ENCODE assay signal across 19 cellular contexts in genomic region chr10:29830526-29831512, GRCh38.
"Had no signal": no experiment of that assay in that cellular context is flagged by ENCODE, and none has a peak within 500 bp of the region (broad histone marks: within the 10 kb centered on the region; RNA-seq: fewer than 3 reads in every experiment).

No MANE protein-coding gene starts in this region.

- H3K36me3 ChIP-seq: ascending aorta, colonic mucosa, lower lobe of right lung, tibial artery had no signal

- H3K4me3 Mint-ChIP-seq: activated T-cell treated with anti-CD3 and anti-CD28 coated beads, Interleukin-2, amount 50 U/mL, for 72 hours; central memory CD8-positive, alpha-beta T cell; naive B cell had no signal

- H3K4me1 Mint-ChIP-seq: central memory CD8-positive, alpha-beta T cell; naive B cell had no signal

- H3K9me3 ChIP-seq: colonic mucosa, psoas muscle had no signal

- H3K27me3 ChIP-seq: ascending aorta, colonic mucosa, tibial artery had no signal

- H3K27ac Mint-ChIP-seq: activated T-cell treated with anti-CD3 and anti-CD28 coated beads, Interleukin-2, amount 50 U/mL, for 72 hours; naive B cell had no signal

- H3K36me3 Mint-ChIP-seq: naive B cell had no signal

- H3K27ac ChIP-seq: ascending aorta, colonic mucosa, lower lobe of right lung, psoas muscle, tibial artery had no signal

- DNase-seq: activated CD4-positive, CD25-positive, alpha-beta regulatory T cell; activated CD8-positive, alpha-beta memory T cell treated with anti-CD3 and anti-CD28 coated beads for 24 hours; activated CD8-positive, alpha-beta memory T cell treated with anti-CD3 and anti-CD28 coated beads, Interleukin-2, amount 50 U/mL, for 48 hours; activated effector memory CD4-positive, alpha-beta T cell treated with anti-CD3 and anti-CD28 coated beads, Interleukin-2, amount 50 U/mL, for 16 hours; activated naive CD4-positive, alpha-beta T cell treated with anti-CD3 and anti-CD28 coated beads, Interleukin-2, amount 50 U/mL, for 16 hours; activated T-cell treated with anti-CD3 and anti-CD28 coated beads, Interleukin-2, amount 50 U/mL, for 72 hours; colonic mucosa; lower lobe of right lung; midbrain; naive B cell; psoas muscle; stimulated activated CD4-positive, alpha-beta T cell treated with anti-CD3 and anti-CD28 coated beads, Interleukin-12 subunit alpha, Interleukin-12 subunit beta, amount 100 ng/mL, for 4 hours; stimulated activated CD4-positive, alpha-beta T cell treated with anti-CD3 and anti-CD28 coated beads, Interleukin-1b, Interleukin-23, amount 100 ng/mL, for 48 hours; stimulated activated naive CD8-positive, alpha-beta T cell treated with anti-CD3 and anti-CD28 coated beads, Interleukin-15, Interleukin-2, amounts not matched to agents 100 U/mL and 50 U/mL, for 24 hours; substantia nigra; T-helper 9 cell; tibial artery had no signal

- H3K27me3 Mint-ChIP-seq: naive B cell had no signal

- H3K4me1 ChIP-seq: colonic mucosa, psoas muscle had no signal

- ATAC-seq: activated T-cell treated with anti-CD3 and anti-CD28 coated beads, Interleukin-2, amount 50 U/mL, for 72 hours; lower lobe of right lung; psoas muscle; stimulated activated naive CD8-positive, alpha-beta T cell treated with anti-CD3 and anti-CD28 coated beads, Interleukin-15, Interleukin-2, amounts not matched to agents 100 U/mL and 50 U/mL, for 24 hours had no signal

- H3K4me3 ChIP-seq: ascending aorta, colonic mucosa, lower lobe of right lung, psoas muscle, tibial artery had no signal

- H3K9me3 Mint-ChIP-seq: central memory CD8-positive, alpha-beta T cell had no signal
